ENCODE assay signal across 16 cellular contexts in the genomic region with DNA sequence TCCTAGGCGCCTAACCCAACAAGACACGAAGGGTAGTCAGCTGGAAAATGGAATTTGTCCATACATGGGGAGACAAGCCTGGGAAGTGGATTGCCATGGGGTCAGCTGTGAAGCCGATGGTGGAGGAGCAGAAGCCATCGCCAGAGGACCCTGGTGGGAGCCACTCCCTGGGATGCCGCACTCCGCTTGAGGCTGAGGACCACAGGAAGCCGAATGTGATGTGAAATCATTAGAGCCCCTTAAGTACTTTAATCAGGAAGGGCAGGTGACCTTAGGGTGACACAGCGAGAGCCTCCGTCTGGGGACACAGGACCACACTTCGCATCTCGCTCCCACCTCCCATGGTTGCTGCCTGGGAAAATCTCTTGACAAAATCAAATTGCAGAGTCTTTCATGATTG.
DNase-seq lines count a peak whose midpoint lies in the region; ATAC-seq, FAIRE-seq and TF ChIP-seq lines count a peak whose summit lies in the region.
"Had no signal": no experiment of that assay in that cellular context is flagged by ENCODE, and none has a peak within 500 bp of the region (broad histone marks: within the 10 kb centered on the region; RNA-seq: fewer than 3 reads in every experiment).

No MANE protein-coding gene starts in this region.

- H3K36me3 ChIP-seq in bronchial epithelial cell (ENCODE audit: control insufficient read depth, insufficient read depth, low read length) (no peaks in the 10 kb centered on the region), neuronal stem cell (replicated peaks in 1 of 2; ENCODE audit: control insufficient read depth in 2 of 2, insufficient read depth in 2 of 2, low read length in 2 of 2) (no peaks in the 10 kb centered on the region), gastrocnemius medialis (no peaks in the 10 kb centered on the region)

- H3K9me3 ChIP-seq in neuronal stem cell (replicated peaks in 1 of 2; ENCODE audit: control insufficient read depth in 2 of 2, insufficient read depth in 1 of 2, low read depth in 1 of 2, low read length in 2 of 2) (no peaks in the 10 kb centered on the region), gastrocnemius medialis (no peaks in the 10 kb centered on the region)
- H3K9me3 ChIP-seq: Caco-2 had no signal

- TF ChIP-seq CTCF in bronchial epithelial cell (IDR thresholded peaks at IDR 0.05; ENCODE audit: insufficient read depth, low read length, severe bottlenecking) = no peak
- TF ChIP-seq CTCF in gastrocnemius medialis (IDR thresholded peaks at IDR 0.05 in 4 of 5, conservative IDR thresholded peaks at IDR 0.05 in 1 of 5) = no peak

- no peaks in the 10 kb centered on the region for H3K9me3 Mint-ChIP-seq in activated CD4-positive, alpha-beta T cell treated with anti-CD3 and anti-CD28 coated beads, Interleukin-2, amount 10 ng/mL, durations not matched to agents 24 days and 14 days
- H3K9me3 Mint-ChIP-seq in activated T-helper 17 cell treated with anti-CD3 and anti-CD28 coated beads, Interleukin-2, amount 50 U/mL, for 72 hours = no peaks in the 10 kb centered on the region
- H3K9me3 Mint-ChIP-seq: CD14-positive monocyte; CD8-positive, alpha-beta T cell had no signal

- H3K4me1 ChIP-seq in neuronal stem cell (ENCODE audit: control insufficient read depth in 2 of 2, insufficient read depth in 1 of 2, low read depth in 1 of 2, low read length in 2 of 2) = peaks cover 0 to 2% of the 10 kb centered on the region in 2 donors
- H3K4me1 ChIP-seq in gastrocnemius medialis = peaks cover 0 to 27% of the 10 kb centered on the region in 2 donors
- H3K4me1 ChIP-seq: Caco-2 had no signal

- no peaks in the 10 kb centered on the region for H3K36me3 Mint-ChIP-seq in activated CD4-positive, alpha-beta T cell treated with anti-CD3 and anti-CD28 coated beads, Interleukin-2, amount 10 ng/mL, durations not matched to agents 24 days and 14 days (ENCODE audit: low read depth)
- no peaks in the 10 kb centered on the region for H3K36me3 Mint-ChIP-seq in activated T-helper 17 cell treated with anti-CD3 and anti-CD28 coated beads, Interleukin-2, amount 50 U/mL, for 72 hours (ENCODE audit: low read depth)
- H3K36me3 Mint-ChIP-seq: CD14-positive monocyte; CD8-positive, alpha-beta T cell had no signal

- no peak overlapping the region for H3K14ac ChIP-seq in neuronal stem cell (ENCODE audit: low read length)

- H3K4me2 ChIP-seq in neuronal stem cell (ENCODE audit: insufficient read depth, low read length, poor library complexity, severe bottlenecking) = no peak overlapping the region

- H3K79me1 ChIP-seq in neuronal stem cell (ENCODE audit: low read depth, low read length) = no peaks in the 10 kb centered on the region

- H3K27ac Mint-ChIP-seq in activated CD4-positive, alpha-beta T cell treated with anti-CD3 and anti-CD28 coated beads, Interleukin-2, amount 10 ng/mL, durations not matched to agents 24 days and 14 days = no peak overlapping the region
- H3K27ac Mint-ChIP-seq in activated T-helper 17 cell treated with anti-CD3 and anti-CD28 coated beads, Interleukin-2, amount 50 U/mL, for 72 hours = no peak overlapping the region
- H3K27ac Mint-ChIP-seq: CD8-positive, alpha-beta T cell had no signal

- H2AK5ac ChIP-seq in neuronal stem cell (ENCODE audit: low read depth, low read length) = peak overlapping the region; percentile 25

- WGBS in neuronal stem cell (ENCODE audit: extremely low coverage in 2 of 2, insufficient read length in 2 of 2, insufficient replicate concordance in 1 of 2), 2 donors = no CpG with 5 or more reads among the region's 11 CpGs

- H3K27me3 Mint-ChIP-seq in activated CD4-positive, alpha-beta T cell treated with anti-CD3 and anti-CD28 coated beads, Interleukin-2, amount 10 ng/mL, durations not matched to agents 24 days and 14 days = peaks cover 1% of the 10 kb centered on the region
- H3K27me3 Mint-ChIP-seq in activated T-helper 17 cell treated with anti-CD3 and anti-CD28 coated beads, Interleukin-2, amount 50 U/mL, for 72 hours = no peaks in the 10 kb centered on the region

- no peak overlapping the region for H2BK15ac ChIP-seq in neuronal stem cell (ENCODE audit: low read length)

- H2BK12ac ChIP-seq in neuronal stem cell (ENCODE audit: low read length) = no peak overlapping the region

- no peaks in the 10 kb centered on the region for H3K4me1 Mint-ChIP-seq in activated CD4-positive, alpha-beta T cell treated with anti-CD3 and anti-CD28 coated beads, Interleukin-2, amount 10 ng/mL, durations not matched to agents 24 days and 14 days
- H3K4me1 Mint-ChIP-seq in activated T-helper 17 cell treated with anti-CD3 and anti-CD28 coated beads, Interleukin-2, amount 50 U/mL, for 72 hours = no peaks in the 10 kb centered on the region
- H3K4me1 Mint-ChIP-seq: CD14-positive monocyte had no signal

- H2BK120ac ChIP-seq in neuronal stem cell (ENCODE audit: low read depth, low read length) = no peak overlapping the region

- peak; percentile 33 for DNase-seq in activated CD4-positive, alpha-beta T cell treated with anti-CD3 and anti-CD28 coated beads, Interleukin-2, amount 10 ng/mL, durations not matched to agents 24 days and 14 days
- no peak for DNase-seq in activated CD4-positive, alpha-beta T cell treated with anti-CD3 and anti-CD28 coated beads, Interleukin-2, amount 50 U/mL, for 48 hours
- DNase-seq in bronchial epithelial cell (ENCODE audit: low read depth) = no peak
- no peak for DNase-seq in neuronal stem cell (ENCODE audit: low spot score)
- no peak for DNase-seq in gastrocnemius medialis
- DNase-seq: Caco-2; CD8-positive, alpha-beta T cell; DND-41; GDM1; GM23248 had no signal

- in situ Hi-C loops in gastrocnemius medialis (cut with MboI; ENCODE audit: low sequenced_read_pairs in 4 of 4) = no loop called here

- no peak overlapping the region for H2AFZ ChIP-seq in neuronal stem cell (ENCODE audit: low read length)
- H2AFZ ChIP-seq: GM23248 had no signal

- H2BK5ac ChIP-seq in neuronal stem cell (ENCODE audit: low read length) = no peak overlapping the region

- TF ChIP-seq POLR2A in gastrocnemius medialis (IDR thresholded peaks at IDR 0.05) = no peak

- intact Hi-C loops in activated CD4-positive, alpha-beta T cell treated with anti-CD3 and anti-CD28 coated beads, Interleukin-2, amount 10 ng/mL, durations not matched to agents 24 days and 14 days (cut with micrococcal nuclease) = no loop called here
- intact Hi-C loops in gastrocnemius medialis (cut with DNase I; ENCODE audit: low total_unique reads) = loop anchor here (5.0 to 10.0 kb wide), 2 partner anchors 40 to 172 kb away; no protein-coding TSS in a partner anchor

- no peak overlapping the region for H3K18ac ChIP-seq in neuronal stem cell (ENCODE audit: low read length)

- peak overlapping the region; percentile 45 for H3K23ac ChIP-seq in neuronal stem cell (ENCODE audit: low read depth, low read length, poor library complexity)

- no peak overlapping the region for H3K4me3 Mint-ChIP-seq in activated CD4-positive, alpha-beta T cell treated with anti-CD3 and anti-CD28 coated beads, Interleukin-2, amount 10 ng/mL, durations not matched to agents 24 days and 14 days
- no peak overlapping the region for H3K4me3 Mint-ChIP-seq in activated T-helper 17 cell treated with anti-CD3 and anti-CD28 coated beads, Interleukin-2, amount 50 U/mL, for 72 hours
- H3K4me3 Mint-ChIP-seq: CD14-positive monocyte; CD8-positive, alpha-beta T cell had no signal

- H3K4me3 ChIP-seq in bronchial epithelial cell (ENCODE audit: low read depth, low read length) = no peak overlapping the region
- no peak overlapping the region for H3K4me3 ChIP-seq in neuronal stem cell (ENCODE audit: low read length in 2 of 2)
- H3K4me3 ChIP-seq in gastrocnemius medialis = no peak overlapping the region
- H3K4me3 ChIP-seq: GM23248 had no signal

- ATAC-seq in gastrocnemius medialis (no peak), HG03342 (IDR thresholded peaks at IDR 0.05; ENCODE audit: unreplicated experiment) (no peak), GM21515 (IDR thresholded peaks at IDR 0.05; ENCODE audit: unreplicated experiment) (no peak)
- ATAC-seq in activated T-helper 17 cell treated with anti-CD3 and anti-CD28 coated beads, Interleukin-2, amount 50 U/mL, for 72 hours (replicated peaks) = no peak
- ATAC-seq: CD8-positive, alpha-beta T cell had no signal

- no peak overlapping the region for H4K8ac ChIP-seq in neuronal stem cell (ENCODE audit: low read depth, low read length)

- no peak overlapping the region for H3K9ac ChIP-seq in neuronal stem cell (ENCODE audit: low read depth, low read length, poor library complexity)
- H3K9ac ChIP-seq: GM23248 had no signal

- H3K27ac ChIP-seq in neuronal stem cell (replicated peaks; ENCODE audit: low read length) = no peak overlapping the region
- H3K27ac ChIP-seq in gastrocnemius medialis = peak overlapping the region; percentile 65 to 70 (median 68)
- H3K27ac ChIP-seq: 22Rv1, GM23248 had no signal

- no peak overlapping the region for H3K4ac ChIP-seq in neuronal stem cell (ENCODE audit: low read length)

- H4K91ac ChIP-seq in neuronal stem cell (ENCODE audit: low read depth, low read length, poor library complexity) = no peak overlapping the region

- H3K27me3 ChIP-seq in bronchial epithelial cell (ENCODE audit: control insufficient read depth, insufficient read depth, low read length) (no peaks in the 10 kb centered on the region), neuronal stem cell (ENCODE audit: control insufficient read depth in 3 of 3, insufficient read depth in 3 of 3, low read depth in 1 of 3, low read length in 3 of 3) (no peaks in the 10 kb centered on the region), gastrocnemius medialis (no peaks in the 10 kb centered on the region)

- FAIRE-seq in bronchial epithelial cell (lab: Jason Lieb, UNC) = peak; percentile 13
- FAIRE-seq: H54 had no signal
